In the genomic region with DNA sequence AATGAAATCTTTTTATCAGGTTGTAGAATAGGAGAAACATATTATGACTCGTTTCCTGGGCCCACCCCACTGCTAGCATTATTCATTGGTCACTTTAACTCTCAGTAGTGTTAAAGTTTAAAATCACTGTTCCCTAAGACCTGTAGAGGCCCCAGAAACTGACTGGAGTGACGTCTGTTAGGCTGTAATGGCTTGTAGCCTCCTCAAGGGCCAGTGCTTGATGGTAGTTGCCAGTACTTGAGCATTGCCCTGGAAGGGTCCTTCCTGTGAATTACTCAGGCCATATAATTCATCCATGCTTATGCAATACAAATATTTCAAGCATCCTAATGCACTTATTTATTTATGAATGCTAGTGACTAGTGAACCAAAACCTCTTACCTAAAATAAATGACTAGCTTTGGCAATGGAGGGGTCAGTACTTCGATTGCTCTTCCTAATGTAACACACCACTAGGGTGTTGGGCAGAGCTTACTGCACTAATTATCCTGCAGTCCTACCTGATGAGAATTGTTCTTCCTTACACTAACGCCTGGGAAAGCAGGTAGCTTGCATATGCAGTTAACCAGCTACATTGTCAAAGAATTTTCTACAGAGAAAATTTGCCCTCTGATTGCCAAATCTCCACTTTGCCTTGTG, we compare ENCODE assay signal across 10 cellular contexts. TPM values are rescaled to one million over a fixed set of nuclear protein-coding genes. Genes with fewer than 3 reads are reported as not detected.
DNase-seq lines count a peak whose midpoint lies in the region; ATAC-seq, FAIRE-seq and TF ChIP-seq lines count a peak whose summit lies in the region.
"Had no signal": no experiment of that assay in that cellular context is flagged by ENCODE, and none has a peak within 500 bp of the region (broad histone marks: within the 10 kb centered on the region; RNA-seq: fewer than 3 reads in every experiment).

No MANE protein-coding gene starts in this region.

- no peaks in the 10 kb centered on the region for H3K27me3 Mint-ChIP-seq in stimulated activated memory B cell treated with anti-CD40 and anti-IgM and Interleukin-4, amounts not matched to agents 10 μg/mL and 1 μg/mL and 100 μg/mL, for 72 hours

- no peaks in the 10 kb centered on the region for H3K36me3 ChIP-seq in effector memory CD4-positive, alpha-beta T cell (ENCODE audit: control insufficient read depth, insufficient read depth, low read length)
- H3K36me3 ChIP-seq in kidney (ENCODE audit: control insufficient read depth in 1 of 2, insufficient read depth in 2 of 2, low read length in 2 of 2) (no peaks in the 10 kb centered on the region), mucosa of descending colon (ENCODE audit: low read depth) (no peaks in the 10 kb centered on the region)
- H3K36me3 ChIP-seq: thoracic aorta had no signal

- peaks cover 21% of the 10 kb centered on the region for H3K36me3 Mint-ChIP-seq in stimulated activated memory B cell treated with anti-CD40 and anti-IgM and Interleukin-4, amounts not matched to agents 10 μg/mL and 1 μg/mL and 100 μg/mL, for 72 hours

- H3K27me3 ChIP-seq in effector memory CD4-positive, alpha-beta T cell (replicated peaks; ENCODE audit: control insufficient read depth, insufficient read depth, low read length, poor library complexity, severe bottlenecking), result no peaks in the 10 kb centered on the region

- H3K27ac Mint-ChIP-seq in stimulated activated memory B cell treated with anti-CD40 and anti-IgM and Interleukin-4, amounts not matched to agents 10 μg/mL and 1 μg/mL and 100 μg/mL, for 72 hours, result peak overlapping the region; percentile 95

- ATAC-seq in stimulated activated memory B cell treated with anti-CD40 and anti-IgM and Interleukin-4, amounts not matched to agents 10 μg/mL and 1 μg/mL and 100 μg/mL, for 72 hours, result no peak
- ATAC-seq in mucosa of descending colon, result no peak

- peak overlapping the region; percentile 81 for H3K27ac ChIP-seq in effector memory CD4-positive, alpha-beta T cell (ENCODE audit: insufficient read depth, low read length, poor library complexity, severe bottlenecking)
- H3K27ac ChIP-seq in kidney (ENCODE audit: low read depth in 2 of 2, low read length in 2 of 2), result peak overlapping the region in 1 of 2 donors; percentile 44
- H3K27ac ChIP-seq: thoracic aorta had no signal

- H3K9me3 Mint-ChIP-seq in stimulated activated memory B cell treated with anti-CD40 and anti-IgM and Interleukin-4, amounts not matched to agents 10 μg/mL and 1 μg/mL and 100 μg/mL, for 72 hours, result no peaks in the 10 kb centered on the region

- H3K4me1 ChIP-seq in effector memory CD4-positive, alpha-beta T cell (ENCODE audit: control insufficient read depth, insufficient read depth, low read length, poor library complexity, severe bottlenecking), result peaks cover 80% of the 10 kb centered on the region
- peaks cover 0 to 15% of the 10 kb centered on the region in 2 donors for H3K4me1 ChIP-seq in kidney (ENCODE audit: control insufficient read depth in 1 of 2, insufficient read depth in 1 of 2, low read depth in 1 of 2, low read length in 2 of 2)
- no peaks in the 10 kb centered on the region for H3K4me1 ChIP-seq in mucosa of descending colon (ENCODE audit: low read depth)

- no peak for FAIRE-seq in kidney (lab: Jason Lieb, UNC)
- FAIRE-seq: TTC549 had no signal

- H3K4me3 ChIP-seq in effector memory CD4-positive, alpha-beta T cell (ENCODE audit: insufficient read depth, low read depth, low read length, poor library complexity, severe bottlenecking), result peak overlapping the region; percentile 41
- H3K4me3 ChIP-seq in kidney (ENCODE audit: low read length in 2 of 2), result no peak overlapping the region
- no peak overlapping the region for H3K4me3 ChIP-seq in mucosa of descending colon
- H3K4me3 ChIP-seq: thoracic aorta had no signal

- peak overlapping the region; percentile 69 for H3K4me3 Mint-ChIP-seq in stimulated activated memory B cell treated with anti-CD40 and anti-IgM and Interleukin-4, amounts not matched to agents 10 μg/mL and 1 μg/mL and 100 μg/mL, for 72 hours

- H3K9me3 ChIP-seq in effector memory CD4-positive, alpha-beta T cell (ENCODE audit: control insufficient read depth, low read length), result no peaks in the 10 kb centered on the region
- H3K9me3 ChIP-seq in kidney (ENCODE audit: control insufficient read depth in 1 of 2, low read length in 2 of 2), result no peaks in the 10 kb centered on the region
- no peaks in the 10 kb centered on the region for H3K9me3 ChIP-seq in mucosa of descending colon
- H3K9me3 ChIP-seq: thoracic aorta had no signal

- peaks cover 93% of the 10 kb centered on the region for H3K4me1 Mint-ChIP-seq in stimulated activated memory B cell treated with anti-CD40 and anti-IgM and Interleukin-4, amounts not matched to agents 10 μg/mL and 1 μg/mL and 100 μg/mL, for 72 hours

- DNase-seq in SIG-M5 treated with dmso at 0.1 percent for 504 hours (lab: John Stamatoyannopoulos, UW; ENCODE audit: unreplicated experiment) (peak; percentile 26), SIG-M5 (lab: John Stamatoyannopoulos, UW) (no peak), MV-4-11 (lab: John Stamatoyannopoulos, UW) (peak; percentile 18), kidney (no peak), mucosa of descending colon (no peak), medulla oblongata (ENCODE audit: extremely low spot score) (no peak)
- no peak for DNase-seq in effector memory CD4-positive, alpha-beta T cell

- intact Hi-C loops in kidney (cut with DNase I) (no loop called here), mucosa of descending colon (cut with DNase I, micrococcal nuclease) (no loop called here)

- no peak overlapping the region for H3K9ac ChIP-seq in kidney (ENCODE audit: low read length in 2 of 2)

- TF ChIP-seq CTCF in kidney (IDR thresholded peaks at IDR 0.05; ENCODE audit: borderline replicate concordance, extremely low read depth, insufficient read depth) (no peak), mucosa of descending colon (IDR thresholded peaks at IDR 0.05) (no peak)

RNA-seq across cellular contexts. Expression of a gene that starts 31.2 kb away (rescaled TPM):
- total RNA-seq in kidney (20.4 TPM), mucosa of descending colon (1 to 10 TPM; 3.1 to 8.8 (median 8.2) TPM)
- polyA plus RNA-seq in kidney (ENCODE audit: insufficient read depth, low read depth, low replicate concordance), result 6.3 TPM

Comparison
In these comparisons a context has a peak if more than half of its experiments do, and no peak if none do; other contexts are left out.
1. DNase-seq: peak in SIG-M5 treated with dmso at 0.1 percent for 504 hours (single experiment) and MV-4-11 (single experiment); none in SIG-M5 (single experiment), effector memory CD4-positive, alpha-beta T cell (0 of 3), kidney (single experiment), mucosa of descending colon (0 of 3) and medulla oblongata (single experiment).